In genomic region chr14:58947816-58948440, GRCh38 we compare ENCODE assay signal across 14 cellular contexts.
DNase-seq lines count a peak whose midpoint lies in the region; ATAC-seq and TF ChIP-seq lines count a peak whose summit lies in the region.
"Had no signal": no experiment of that assay in that cellular context is flagged by ENCODE, and none has a peak within 500 bp of the region (broad histone marks: within the 10 kb centered on the region; RNA-seq: fewer than 3 reads in every experiment).

No MANE protein-coding gene starts in this region.

- H3K27me3 ChIP-seq in GM23338 (ENCODE audit: insufficient read depth), result no peaks in the 10 kb centered on the region
- H3K27me3 ChIP-seq in neural progenitor cell, result no peaks in the 10 kb centered on the region

- H3K4me1 Mint-ChIP-seq in GM23338, result peaks cover 11% of the 10 kb centered on the region
- peaks cover 46% of the 10 kb centered on the region for H3K4me1 Mint-ChIP-seq in neural progenitor cell
- H3K4me1 Mint-ChIP-seq: activated B cell treated with CpG ODN at 0.5 μM for 24 hours; CD8-positive, alpha-beta memory T cell; memory B cell had no signal

- H3K36me3 Mint-ChIP-seq in GM23338 (ENCODE audit: low read depth) (no peaks in the 10 kb centered on the region), neural progenitor cell (no peaks in the 10 kb centered on the region)
- H3K36me3 Mint-ChIP-seq: CD8-positive, alpha-beta memory T cell; memory B cell had no signal

- no peak; the same call in 1 of the 3 replicates for ATAC-seq in GM23338
- ATAC-seq: activated T-cell treated with anti-CD3 and anti-CD28 coated beads, Interleukin-2, amount 50 U/mL, for 4 hours had no signal

- TF ChIP-seq CTCF in GM23338 (conservative IDR thresholded peaks at IDR 0.05; ENCODE audit: low read depth in 2 of 2), result peak; percentile 67 to 70
- TF ChIP-seq CTCF in cardiac fibroblast (IDR thresholded peaks at IDR 0.05; ENCODE audit: low read depth, low read length), result no peak
- TF ChIP-seq CTCF in neural progenitor cell (IDR thresholded peaks at IDR 0.05), result peak; percentile 36

- H3K4me3 Mint-ChIP-seq in GM23338, result no peak overlapping the region
- no peak overlapping the region for H3K4me3 Mint-ChIP-seq in neural progenitor cell
- H3K4me3 Mint-ChIP-seq: activated B cell treated with CpG ODN at 0.5 μM for 24 hours; activated T-cell treated with anti-CD3 and anti-CD28 coated beads, Interleukin-2, amount 50 U/mL, for 4 hours; CD8-positive, alpha-beta memory T cell; memory B cell had no signal

- no peaks in the 10 kb centered on the region for H3K9me3 ChIP-seq in neural progenitor cell (ENCODE audit: low read depth)

- H3K4me2 ChIP-seq in GM23338, result no peak overlapping the region
- no peak overlapping the region for H3K4me2 ChIP-seq in neural progenitor cell

- H3K27ac Mint-ChIP-seq in GM23338 (no peak overlapping the region), neural progenitor cell (peak overlapping the region; percentile 58)
- H3K27ac Mint-ChIP-seq: activated B cell treated with CpG ODN at 0.5 μM for 24 hours; CD8-positive, alpha-beta memory T cell; memory B cell had no signal

- H3K79me2 ChIP-seq in GM23338 (replicated peaks; ENCODE audit: insufficient read depth) (no peaks in the 10 kb centered on the region), neural progenitor cell (ENCODE audit: low read depth) (no peaks in the 10 kb centered on the region)

- H3K27me3 Mint-ChIP-seq in GM23338 (ENCODE audit: insufficient read depth, low read depth, poor library complexity) (peaks cover 2% of the 10 kb centered on the region), neural progenitor cell (ENCODE audit: insufficient read depth, low read depth) (peaks cover 8% of the 10 kb centered on the region)
- H3K27me3 Mint-ChIP-seq: activated B cell treated with CpG ODN at 0.5 μM for 24 hours had no signal

- H3K4me3 ChIP-seq in GM23338, result no peak overlapping the region
- H3K4me3 ChIP-seq in cardiac fibroblast (replicated peaks in 1 of 2; ENCODE audit: low read depth in 2 of 2, low read length in 2 of 2), result no peak overlapping the region
- H3K4me3 ChIP-seq in neural progenitor cell, result no peak overlapping the region

- no peak overlapping the region for H3K9ac ChIP-seq in neural progenitor cell

- H3K27ac ChIP-seq in GM23338 (ENCODE audit: low read depth) (no peak overlapping the region), neural progenitor cell (no peak overlapping the region)

- H2AFZ ChIP-seq in GM23338, result no peak overlapping the region
- no peak overlapping the region for H2AFZ ChIP-seq in neural progenitor cell (replicated peaks)

- H4K20me1 ChIP-seq in GM23338 (replicated peaks; ENCODE audit: insufficient read depth), result no peaks in the 10 kb centered on the region
- H4K20me1 ChIP-seq in neural progenitor cell (ENCODE audit: low read depth), result no peaks in the 10 kb centered on the region

- no peaks in the 10 kb centered on the region for H3K9me2 ChIP-seq in GM23338 (ENCODE audit: insufficient read depth)

- H3F3A ChIP-seq in GM23338 (replicated peaks; ENCODE audit: low read depth), result no peaks in the 10 kb centered on the region
- no peaks in the 10 kb centered on the region for H3F3A ChIP-seq in neural progenitor cell (ENCODE audit: low read depth)

- H3K36me3 ChIP-seq in GM23338 (ENCODE audit: insufficient read depth) (no peaks in the 10 kb centered on the region), neural progenitor cell (no peaks in the 10 kb centered on the region)

- H3K9me3 Mint-ChIP-seq in GM23338 (peaks cover 3% of the 10 kb centered on the region; the same call in 2 of the 3 replicates), neural progenitor cell (peaks cover 10% of the 10 kb centered on the region)

- DNase-seq in GM23338 (ENCODE audit: low spot score) (peak; percentile 68), NCI-H2227 treated with DMSO at 0.1 percent for 48 hours (lab: John Stamatoyannopoulos, UW) (peak; percentile 19), cardiac fibroblast (ENCODE audit: low read depth in 2 of 2) (peak; percentile 9 to 38), neural progenitor cell (ENCODE audit: low spot score) (peak; percentile 12), SKM-1 treated with dmso at 0.1 percent for 144 hours (lab: John Stamatoyannopoulos, UW; ENCODE audit: unreplicated experiment) (no peak), amniotic stem cell (lab: John Stamatoyannopoulos, UW) (no peak)
- DNase-seq in activated CD4-positive, alpha-beta T cell treated with anti-CD3 and anti-CD28 coated beads, Interleukin-2, amount 50 U/mL, for 4 hours, result no peak
- DNase-seq: activated B cell treated with CpG ODN at 0.5 μM for 24 hours; activated T-cell treated with anti-CD3 and anti-CD28 coated beads, Interleukin-2, amount 50 U/mL, for 4 hours; CD8-positive, alpha-beta memory T cell; GOT3; NCI-H2081 treated with DMSO at 0.1 percent for 48 hours; SIG-M5 had no signal

- peaks cover 5% of the 10 kb centered on the region; the same call in 1 of the 2 replicates for H3K4me1 ChIP-seq in GM23338 (ENCODE audit: insufficient read depth)
- peaks cover 24% of the 10 kb centered on the region for H3K4me1 ChIP-seq in neural progenitor cell

TF ChIP-seq in GM23338, 12 proteins besides CTCF, POLR2A, EP300 and RAD21 (continues in another document):
- TF ChIP-seq NANOG (IDR thresholded peaks at IDR 0.05; ENCODE audit: borderline replicate concordance) (no peak), ZNF462 (CRISPR knock-in tag; IDR thresholded peaks at IDR 0.05) (no peak), ZNF114 (CRISPR knock-in tag; IDR thresholded peaks at IDR 0.05) (no peak), EZH2phosphoT487 (IDR thresholded peaks at IDR 0.05; ENCODE audit: unreplicated experiment) (no peak), STAT1 (IDR thresholded peaks at IDR 0.05; ENCODE audit: unreplicated experiment) (no peak)

Comparison
In these comparisons a context has a peak if more than half of its experiments do, and no peak if none do; other contexts are left out.
1. DNase-seq: peak in GM23338 (single experiment), NCI-H2227 treated with DMSO at 0.1 percent for 48 hours (single experiment), cardiac fibroblast (2 of 2) and neural progenitor cell (single experiment); none in activated CD4-positive, alpha-beta T cell treated with anti-CD3 and anti-CD28 coated beads, Interleukin-2, amount 50 U/mL, for 4 hours (0 of 2), SKM-1 treated with dmso at 0.1 percent for 144 hours (single experiment) and amniotic stem cell (single experiment).